Comparison of ENCODE assay signal across 8 cellular contexts in genomic region chr18:63422087-63422861, GRCh38. TPM values are rescaled to one million over a fixed set of nuclear protein-coding genes. Genes with fewer than 3 reads are reported as not detected.
DNase-seq lines count a peak whose midpoint lies in the region; ATAC-seq and TF ChIP-seq lines count a peak whose summit lies in the region.

Gene VPS4B (minus strand): TSS chr18:63422476. CDS start chr18:63422259, 217 bp downstream.

- H3K4me1 ChIP-seq in thymus (ENCODE audit: control insufficient read depth, insufficient read depth, low read length), result peaks cover 11% of the 10 kb centered on the region

- peak; percentile 98 for ATAC-seq in HG02759 (IDR thresholded peaks at IDR 0.05; ENCODE audit: unreplicated experiment)

- peaks cover 3% of the 10 kb centered on the region for H3K27me3 Mint-ChIP-seq in osteocyte (ENCODE audit: unreplicated experiment)

- TF ChIP-seq CTCF in GM12865 (IDR thresholded peaks at IDR 0.05; ENCODE audit: insufficient read depth, low read depth, low read length, missing control alignments) (no peak), osteocyte (IDR thresholded peaks at IDR 0.05) (no peak)

- intact Hi-C loops in head of caudate nucleus (cut with DNase I), result loop anchor here (1.0 kb wide), 1 partner anchor 55 kb away; the partner anchor contains the start of gene KDSR

- peaks cover 3% of the 10 kb centered on the region for H3K36me3 Mint-ChIP-seq in osteocyte (ENCODE audit: unreplicated experiment)

- H3K9me3 ChIP-seq in thymus (ENCODE audit: control insufficient read depth), result no peaks in the 10 kb centered on the region

- no peaks in the 10 kb centered on the region for H3K27me3 ChIP-seq in thymus (ENCODE audit: control insufficient read depth, insufficient read depth)

- H3K9me3 Mint-ChIP-seq in osteocyte (ENCODE audit: unreplicated experiment), result no peaks in the 10 kb centered on the region

- H3K4me3 ChIP-seq in GM12865 (ENCODE audit: low read depth, low read length) (peak within 1 kb of the TSS; percentile 92), thymus (ENCODE audit: low read length) (peak within 1 kb of the TSS; percentile 98)

- H3K4me1 Mint-ChIP-seq in osteocyte (ENCODE audit: unreplicated experiment), result peaks cover 27% of the 10 kb centered on the region

- peak within 1 kb of the TSS; percentile 99 for H3K27ac Mint-ChIP-seq in osteocyte (ENCODE audit: unreplicated experiment)

- DNase-seq in GM12865 (ENCODE audit: low read depth) (peak; percentile 100), NCI-H1417 (lab: John Stamatoyannopoulos, UW) (peak; percentile 97 to 100 (median 100)), SW 1271 (lab: John Stamatoyannopoulos, UW) (peak; percentile 84 to 95), head of caudate nucleus (peak; percentile 95 to 100 (median 99)), osteocyte (ENCODE audit: extremely low spot score, unreplicated experiment) (peak; percentile 100)
- peak; percentile 97 for DNase-seq in activated naive CD8-positive, alpha-beta T cell treated with anti-CD3 and anti-CD28 coated beads, Interleukin-2, amount 50 U/mL, for 16 hours (ENCODE audit: low read depth, low spot score)

- peaks cover 8% of the 10 kb centered on the region for H3K36me3 ChIP-seq in thymus (ENCODE audit: control insufficient read depth, insufficient read depth)

- H3K27ac ChIP-seq in thymus (ENCODE audit: low read depth), result peak within 1 kb of the TSS; percentile 98

- peak within 1 kb of the TSS; percentile 98 for H3K4me3 Mint-ChIP-seq in osteocyte (ENCODE audit: unreplicated experiment)

- under 1% methylated on average over 58 of the region's 58 CpGs for WGBS in thymus

RNA-seq across cellular contexts. Expression of gene VPS4B, which starts in this region (rescaled TPM):
- 59.1 and 64.5 TPM in 2 replicates for total RNA-seq in osteocyte
- 25.5 TPM for polyA plus RNA-seq in thymus

Comparison
In these comparisons a context has a peak if more than half of its experiments do, and no peak if none do; other contexts are left out.
1. Peak in every context shown above with its lines: DNase-seq, ATAC-seq, H3K4me3 ChIP-seq and H3K27ac ChIP-seq.